1 cellular context compared by ENCODE assay signal in genomic region chr22:24583221-24583971, GRCh38.
TF ChIP-seq lines count a peak whose summit lies in the region.

No MANE protein-coding gene starts in this region.

TF ChIP-seq in IMR-90, 13 proteins besides CTCF, POLR2A, EP300 and RAD21 (continued from another document):
- no peak for TF ChIP-seq CEBPB (IDR thresholded peaks at IDR 0.05; ENCODE audit: low read depth, low read length)
- TF ChIP-seq FOS (IDR thresholded peaks at IDR 0.05; ENCODE audit: low read depth, low read length) = no peak
- no peak for TF ChIP-seq RFX5 (IDR thresholded peaks at IDR 0.05; ENCODE audit: low read depth, low read length)
- TF ChIP-seq MXI1 (IDR thresholded peaks at IDR 0.05; ENCODE audit: borderline replicate concordance, low read depth, low read length) = no peak
- no peak for TF ChIP-seq RCOR1 (IDR thresholded peaks at IDR 0.05; ENCODE audit: insufficient replicate concordance, low read length)
- no peak for TF ChIP-seq USF2 (IDR thresholded peaks at IDR 0.05; ENCODE audit: low read depth, low read length)
- no peak for TF ChIP-seq BHLHE40 (IDR thresholded peaks at IDR 0.05; ENCODE audit: low read depth, low read length)
- no peak for TF ChIP-seq CHD1 (IDR thresholded peaks at IDR 0.05; ENCODE audit: low read depth, low read length)
